In genomic region chr2:85753035-85753524, GRCh38 we compare ENCODE assay signal across 9 cellular contexts. TPM values are rescaled to one million over a fixed set of nuclear protein-coding genes. Genes with fewer than 3 reads are reported as not detected.
DNase-seq lines count a peak whose midpoint lies in the region; ATAC-seq and TF ChIP-seq lines count a peak whose summit lies in the region.
"Had no signal": no experiment of that assay in that cellular context is flagged by ENCODE, and none has a peak within 500 bp of the region (broad histone marks: within the 10 kb centered on the region; RNA-seq: fewer than 3 reads in every experiment).

No MANE protein-coding gene starts in this region.

- TF ChIP-seq POLR2A in breast epithelium (IDR thresholded peaks at IDR 0.05) (no peak), uterus (IDR thresholded peaks at IDR 0.05) (no peak)

- H3K9me3 ChIP-seq in breast epithelium, result no peaks in the 10 kb centered on the region
- H3K9me3 ChIP-seq in mammary epithelial cell (replicated peaks; ENCODE audit: insufficient read depth, low read length), result no peaks in the 10 kb centered on the region
- H3K9me3 ChIP-seq in uterus, result no peaks in the 10 kb centered on the region

- intact Hi-C loops in breast epithelium (cut with DNase I; ENCODE audit: low total_unique reads) (loop anchor here (5.0 kb wide), 1 partner anchor 841 kb away; no protein-coding TSS in a partner anchor), mammary epithelial cell (cut with micrococcal nuclease) (no loop called here), uterus (cut with DNase I; ENCODE audit: low total_unique reads) (no loop called here)
- intact Hi-C loops in dendritic cell treated with granulocyte-macrophage colony-stimulating factor and Interleukin-4, amounts not matched to agents 40 ng/mL and 50 ng/mL, for 4 days (cut with micrococcal nuclease), result loop anchor here (5.0 kb wide), 1 partner anchor 59 kb away; no protein-coding TSS in a partner anchor

- peaks cover 0 to 4% of the 10 kb centered on the region in 2 donors for H3K4me1 ChIP-seq in breast epithelium
- H3K4me1 ChIP-seq in mammary epithelial cell (ENCODE audit: insufficient read depth, low read length), result peaks cover 12% of the 10 kb centered on the region
- H3K4me1 ChIP-seq in uterus, result peaks cover 0 to 10% of the 10 kb centered on the region in 2 donors

- CTCF ChIA-PET in mammary epithelial cell (lab: Charles Lee; ENCODE audit: low non-redundant PET), result no interaction called here

- peak overlapping the region; percentile 68 for H3K27ac Mint-ChIP-seq in dendritic cell treated with granulocyte-macrophage colony-stimulating factor and Interleukin-4, amounts not matched to agents 40 ng/mL and 50 ng/mL, for 4 days
- H3K27ac Mint-ChIP-seq in naive thymus-derived CD8-positive, alpha-beta T cell, result peak overlapping the region in 1 of 10 donors; percentile 77

- in situ Hi-C loops in mammary epithelial cell (cut with MboI; ENCODE audit: low sequenced_read_pairs in 2 of 2), result no loop called here

- H3K9ac ChIP-seq in mammary epithelial cell (ENCODE audit: insufficient read depth, low read length), result no peak overlapping the region

- no peaks in the 10 kb centered on the region for H3K36me3 ChIP-seq in breast epithelium
- H3K36me3 ChIP-seq in mammary epithelial cell (ENCODE audit: insufficient read depth, low read length), result no peaks in the 10 kb centered on the region
- H3K36me3 ChIP-seq in uterus, result no peaks in the 10 kb centered on the region

- H3K4me3 ChIP-seq in breast epithelium (peak overlapping the region; percentile 71 to 99 (median 77)), mammary epithelial cell (replicated peaks in 1 of 3; ENCODE audit: insufficient read depth in 1 of 3, low read depth in 2 of 3, low read length in 3 of 3) (no peak overlapping the region), uterus (peak overlapping the region; percentile 65 to 68)

- peaks cover 10% of the 10 kb centered on the region for H3K9me3 Mint-ChIP-seq in dendritic cell treated with granulocyte-macrophage colony-stimulating factor and Interleukin-4, amounts not matched to agents 40 ng/mL and 50 ng/mL, for 4 days
- H3K9me3 Mint-ChIP-seq in naive thymus-derived CD8-positive, alpha-beta T cell, result no peaks in the 10 kb centered on the region

- WGBS in mammary epithelial cell (ENCODE audit: low coverage, missing lambda C conversion rate), result 91% methylated on average over 23 of the region's 29 CpGs

- peak overlapping the region; percentile 82 for H3K4me3 Mint-ChIP-seq in dendritic cell treated with granulocyte-macrophage colony-stimulating factor and Interleukin-4, amounts not matched to agents 40 ng/mL and 50 ng/mL, for 4 days
- peak overlapping the region; percentile 26 to 81 (median 64) for H3K4me3 Mint-ChIP-seq in naive thymus-derived CD8-positive, alpha-beta T cell

- no peaks in the 10 kb centered on the region for H3K36me3 Mint-ChIP-seq in dendritic cell treated with granulocyte-macrophage colony-stimulating factor and Interleukin-4, amounts not matched to agents 40 ng/mL and 50 ng/mL, for 4 days (ENCODE audit: low read depth)
- peaks cover 0 to 4% (median 0%) of the 10 kb centered on the region in 3 donors for H3K36me3 Mint-ChIP-seq in naive thymus-derived CD8-positive, alpha-beta T cell

- ATAC-seq in naive thymus-derived CD8-positive, alpha-beta T cell, result no peak

- H3K27me3 Mint-ChIP-seq in dendritic cell treated with granulocyte-macrophage colony-stimulating factor and Interleukin-4, amounts not matched to agents 40 ng/mL and 50 ng/mL, for 4 days, result peaks cover 78% of the 10 kb centered on the region
- peaks cover 30 to 75% (median 59%) of the 10 kb centered on the region in 5 donors for H3K27me3 Mint-ChIP-seq in naive thymus-derived CD8-positive, alpha-beta T cell

- no peaks in the 10 kb centered on the region for H3K79me2 ChIP-seq in mammary epithelial cell (ENCODE audit: insufficient read depth, low read length)

- peaks cover 70% of the 10 kb centered on the region for H3K4me1 Mint-ChIP-seq in dendritic cell treated with granulocyte-macrophage colony-stimulating factor and Interleukin-4, amounts not matched to agents 40 ng/mL and 50 ng/mL, for 4 days (ENCODE audit: low read depth)
- H3K4me1 Mint-ChIP-seq in naive thymus-derived CD8-positive, alpha-beta T cell, result peaks cover 15 to 28% (median 21%) of the 10 kb centered on the region in 4 donors

- POLR2A ChIA-PET in naive thymus-derived CD8-positive, alpha-beta T cell (lab: Charles Lee), result interaction anchor here (0.6 kb wide), 1 partner anchor 134 kb away, joined by 4 read pairs; no protein-coding TSS in a partner anchor

- no peak overlapping the region for H3K4me2 ChIP-seq in mammary epithelial cell (ENCODE audit: insufficient read depth, low read depth, low read length)

- no peaks in the 10 kb centered on the region for H4K20me1 ChIP-seq in mammary epithelial cell (ENCODE audit: insufficient read depth, low read length)

- H3K27ac ChIP-seq in breast epithelium (peak overlapping the region; percentile 54 to 81), mammary epithelial cell (ENCODE audit: insufficient read depth, low read depth, low read length) (no peak overlapping the region), uterus (peak overlapping the region; percentile 81 to 84)

- dilution Hi-C loops in mammary epithelial cell (cut with HindIII; ENCODE audit: low sequenced_read_pairs), result no loop called here

- TF ChIP-seq CTCF in breast epithelium (IDR thresholded peaks at IDR 0.05), result no peak
- no peak for TF ChIP-seq CTCF in mammary epithelial cell (conservative IDR thresholded peaks at IDR 0.05 in 1 of 2, IDR thresholded peaks at IDR 0.05 in 1 of 2; ENCODE audit: extremely low read depth in 1 of 2, insufficient read depth in 1 of 2, low read depth in 1 of 2, low read length in 2 of 2)
- no peak for TF ChIP-seq CTCF in uterus (IDR thresholded peaks at IDR 0.05)

- no TSS peak for BruUV-seq in mammary epithelial cell (replicated peaks; lab: Mats Ljungman, UMichigan)

- no peak overlapping the region for H2AFZ ChIP-seq in mammary epithelial cell (ENCODE audit: low read depth, low read length)

- DNase-seq in breast epithelium (ENCODE audit: low spot score in 2 of 2) (no peak), mammary epithelial cell (no peak), uterus (no peak), T1000 (lab: John Stamatoyannopoulos, UW) (no peak)
- DNase-seq in naive thymus-derived CD8-positive, alpha-beta T cell, result no peak
- no peak for DNase-seq in effector CD4-positive, alpha-beta T cell
- no peak for DNase-seq in stimulated activated CD4-positive, alpha-beta T cell treated with anti-CD3 and anti-CD28 coated beads, Interleukin-4, amount 100 ng/mL, for 1 hour
- DNase-seq: erythroblast had no signal

- H3K27me3 ChIP-seq in breast epithelium, result peaks cover 0 to 27% of the 10 kb centered on the region in 2 donors
- H3K27me3 ChIP-seq in mammary epithelial cell (ENCODE audit: insufficient read depth, low read length), result peaks cover 31% of the 10 kb centered on the region
- no peaks in the 10 kb centered on the region for H3K27me3 ChIP-seq in uterus

RNA-seq across cellular contexts. Expression of gene ATOH8, which starts 0.7 kb away (rescaled TPM):
- 100 to 1,000 TPM in 1 of 3 donors, 10 to 100 TPM in 2; 20.8 to 167 (median 46.2) TPM for total RNA-seq in breast epithelium
- total RNA-seq in mammary epithelial cell, result not detected
- not detected for polyA plus RNA-seq in mammary epithelial cell
- polyA minus RNA-seq in mammary epithelial cell, result not detected
- not detected for total RNA-seq in naive thymus-derived CD8-positive, alpha-beta T cell
- polyA plus RNA-seq in naive thymus-derived CD8-positive, alpha-beta T cell, result not detected
- 10 to 100 TPM; 13.2 to 83.0 (median 45.3) TPM for total RNA-seq in uterus

RNA-seq across cellular contexts. Expression of gene GNLY, which starts 58.9 kb away (rescaled TPM):
- total RNA-seq in breast epithelium (1 to 10 TPM; 2.0 to 2.6 (median 2.1) TPM), mammary epithelial cell (not detected), uterus (1 to 10 TPM in 2 of 4 donors, under 1 TPM in 1, not detected in 1; 0.48 to 5.9 (median 4.8) TPM)
- not detected for polyA plus RNA-seq in mammary epithelial cell
- not detected for polyA minus RNA-seq in mammary epithelial cell
- total RNA-seq in naive thymus-derived CD8-positive, alpha-beta T cell, result 1 to 10 TPM; 5.3 to 7.3 TPM
- 1,000 to 10,000 TPM in 1 of 3 donors, 10 to 100 TPM in 2; 21.0 to 1,108 (median 35.6) TPM for polyA plus RNA-seq in naive thymus-derived CD8-positive, alpha-beta T cell

Comparison
In these comparisons a context has a peak if more than half of its experiments do, and no peak if none do; other contexts are left out.
1. H3K4me3 ChIP-seq: peak in breast epithelium (3 of 3) and uterus (2 of 2); none in mammary epithelial cell (0 of 3).
2. RNA of gene ATOH8, which starts 0.7 kb away (total RNA-seq): 13.2 to 83.0 TPM in uterus and 20.8 to 167 TPM in breast epithelium; not detected in mammary epithelial cell and not detected in naive thymus-derived CD8-positive, alpha-beta T cell; every median in the first group is over 10 times any median in the second.
3. intact Hi-C loops: an anchor here in breast epithelium (5.0 kb wide) and dendritic cell treated with granulocyte-macrophage colony-stimulating factor and Interleukin-4, amounts not matched to agents 40 ng/mL and 50 ng/mL, for 4 days (5.0 kb wide); none called in mammary epithelial cell and uterus.